Comparison of ENCODE assay signal across 8 cellular contexts in the genomic region with DNA sequence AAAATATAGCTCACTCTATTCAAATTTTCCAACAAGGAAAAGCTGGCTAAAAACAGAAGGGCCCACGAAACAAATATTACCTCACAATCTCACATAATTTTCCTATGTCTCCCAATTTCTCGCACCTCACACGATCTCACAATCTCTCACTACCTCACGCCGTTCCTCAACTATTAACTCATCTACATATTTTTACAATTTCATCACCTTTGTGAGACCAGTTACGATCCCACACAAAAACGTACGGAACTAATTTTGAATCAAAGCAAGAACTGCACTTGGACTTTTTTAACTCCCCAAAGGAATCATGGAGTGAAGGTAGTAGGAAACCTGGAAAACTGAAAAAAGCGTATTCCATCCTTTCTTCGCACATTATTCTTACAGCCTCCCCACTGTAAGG. TPM values are rescaled to one million over a fixed set of nuclear protein-coding genes. Genes with fewer than 3 reads are reported as not detected.
A peak's percentile ranks its signal among the peaks of the same experiment; 100 is the strongest.
DNase-seq lines count a peak whose midpoint lies in the region; ATAC-seq and TF ChIP-seq lines count a peak whose summit lies in the region.

No MANE protein-coding gene starts in this region.

- peak overlapping the region; percentile 96 for H3K27ac ChIP-seq in left ventricle myocardium inferior (replicated peaks)
- no peak overlapping the region for H3K27ac ChIP-seq in lower lobe of right lung
- H3K27ac ChIP-seq in vagina: peak overlapping the region; percentile 90

- H3K4me3 ChIP-seq in left ventricle myocardium inferior (peak overlapping the region; percentile 99), astrocyte of the spinal cord (ENCODE audit: low read depth, low read length) (peak overlapping the region; percentile 93), lower lobe of right lung (peak overlapping the region; percentile 94), vagina (peak overlapping the region; percentile 94 to 97)

- ATAC-seq in left cardiac atrium: no peak
- ATAC-seq in lower lobe of right lung: no peak
- ATAC-seq in GM21390 (IDR thresholded peaks at IDR 0.05; ENCODE audit: unreplicated experiment): no peak

- H3K27me3 ChIP-seq in left ventricle myocardium inferior (ENCODE audit: low read depth) (no peaks in the 10 kb centered on the region), lower lobe of right lung (ENCODE audit: low read depth) (no peaks in the 10 kb centered on the region), vagina (no peaks in the 10 kb centered on the region)

- peaks cover 34% of the 10 kb centered on the region for H3K4me1 ChIP-seq in left ventricle myocardium inferior
- peaks cover 11% of the 10 kb centered on the region for H3K4me1 ChIP-seq in lower lobe of right lung
- H3K4me1 ChIP-seq in vagina: peaks cover 32% of the 10 kb centered on the region

- DNase-seq in left ventricle myocardium inferior (no peak), left cardiac atrium (no peak), astrocyte of the spinal cord (ENCODE audit: low read depth, low spot score) (no peak), lower lobe of right lung (no peak), vagina (ENCODE audit: extremely low spot score in 2 of 2) (no peak), DMS114 treated with DMSO at 0.1 percent for 48 hours (lab: John Stamatoyannopoulos, UW; ENCODE audit: unreplicated experiment) (no peak)
- no peak for DNase-seq in activated effector memory CD4-positive, alpha-beta T cell treated with Interleukin-2 at 50 U/mL for 16 hours

- in situ Hi-C loops in astrocyte of the spinal cord (cut with HindIII; ENCODE audit: low sequenced_read_pairs): no loop called here

- no peaks in the 10 kb centered on the region for H3K9me3 ChIP-seq in left ventricle myocardium inferior (replicated peaks)
- no peaks in the 10 kb centered on the region for H3K9me3 ChIP-seq in lower lobe of right lung
- no peaks in the 10 kb centered on the region for H3K9me3 ChIP-seq in vagina

- TF ChIP-seq POLR2A in vagina (IDR thresholded peaks at IDR 0.05): no peak

- H3K36me3 ChIP-seq in left ventricle myocardium inferior: peaks cover 2% of the 10 kb centered on the region
- no peaks in the 10 kb centered on the region for H3K36me3 ChIP-seq in lower lobe of right lung
- no peaks in the 10 kb centered on the region for H3K36me3 ChIP-seq in vagina

- intact Hi-C loops in left ventricle myocardium inferior (cut with micrococcal nuclease): no loop called here
- intact Hi-C loops in left cardiac atrium (cut with DNase I): no loop called here
- intact Hi-C loops in lower lobe of right lung (cut with DNase I): no loop called here
- intact Hi-C loops in vagina (cut with DNase I): no loop called here

- TF ChIP-seq CTCF in left ventricle myocardium inferior (IDR thresholded peaks at IDR 0.05; ENCODE audit: borderline replicate concordance) (no peak), astrocyte of the spinal cord (IDR thresholded peaks at IDR 0.05; ENCODE audit: low read depth, low read length) (no peak), lower lobe of right lung (IDR thresholded peaks at IDR 0.05) (no peak), vagina (IDR thresholded peaks at IDR 0.05) (no peak)

RNA-seq across cellular contexts. Expression of a gene that starts 1.1 kb away (rescaled TPM):
- 33.0 TPM for total RNA-seq in left ventricle myocardium inferior
- 10 to 100 TPM; 29.2 to 35.6 TPM for total RNA-seq in left cardiac atrium
- total RNA-seq in lower lobe of right lung: 30.7 TPM
- total RNA-seq in vagina: 43.5 TPM

RNA-seq across cellular contexts. Expression of a gene that starts 7.4 kb away (rescaled TPM):
- total RNA-seq in left ventricle myocardium inferior: 11.3 TPM
- total RNA-seq in left cardiac atrium: 10 to 100 TPM; 13.3 to 14.7 TPM
- total RNA-seq in lower lobe of right lung: 19.7 TPM
- total RNA-seq in vagina: 15.0 TPM

RNA-seq across cellular contexts. Expression of a gene that starts 52.0 kb away (rescaled TPM):
- total RNA-seq in left ventricle myocardium inferior (895 TPM), left cardiac atrium (100 to 1,000 TPM; 527 to 675 TPM), lower lobe of right lung (162 TPM), vagina (190 TPM)
